ENCODE assay signal across 17 cellular contexts in genomic region chrX:148424570-148424969, GRCh38.
DNase-seq lines count a peak whose midpoint lies in the region; ATAC-seq and TF ChIP-seq lines count a peak whose summit lies in the region.
"Had no signal": no experiment of that assay in that cellular context is flagged by ENCODE, and none has a peak within 500 bp of the region (broad histone marks: within the 10 kb centered on the region; RNA-seq: fewer than 3 reads in every experiment).

No MANE protein-coding gene starts in this region.

- H3K4me3 ChIP-seq in heart left ventricle: no peak overlapping the region
- H3K4me3 ChIP-seq: GM23338 had no signal

- H3K9me3 Mint-ChIP-seq in activated T-cell treated with anti-CD3 and anti-CD28 coated beads, Interleukin-2, amount 50 U/mL, for 24 hours: peaks cover 2% of the 10 kb centered on the region
- H3K9me3 Mint-ChIP-seq in stimulated activated naive CD8-positive, alpha-beta T cell treated with anti-CD3 and anti-CD28 coated beads, Interleukin-15, Interleukin-2, amounts not matched to agents 100 ng/mL and 50 ng/mL, for 24 hours: peaks cover 11% of the 10 kb centered on the region
- peaks cover 0 to 4% of the 10 kb centered on the region in 2 donors for H3K9me3 Mint-ChIP-seq in stimulated activated naive CD8-positive, alpha-beta T cell treated with anti-CD3 and anti-CD28 coated beads, Interleukin-15, amount 100 ng/mL, for 72 hours
- H3K9me3 Mint-ChIP-seq in activated naive CD8-positive, alpha-beta T cell treated with anti-CD3 and anti-CD28 coated beads for 36 hours: peaks cover 1% of the 10 kb centered on the region
- H3K9me3 Mint-ChIP-seq: CD4-positive, alpha-beta memory T cell; GM23338 had no signal

- H3K27ac ChIP-seq in heart left ventricle: no peak overlapping the region

- WGBS in heart left ventricle, 4 donors: 78 to 86% (median 81%) methylated on average over 2 of the region's 2 CpGs

- no peak for TF ChIP-seq CTCF in heart left ventricle (IDR thresholded peaks at IDR 0.05)

- H3K9me3 ChIP-seq in heart left ventricle: no peaks in the 10 kb centered on the region

- intact Hi-C loops in heart left ventricle (cut with DNase I): no loop called here

- no peaks in the 10 kb centered on the region for H3K27me3 ChIP-seq in heart left ventricle

- H3K4me3 Mint-ChIP-seq in activated T-cell treated with anti-CD3 and anti-CD28 coated beads, Interleukin-2, amount 50 U/mL, for 24 hours: no peak overlapping the region
- H3K4me3 Mint-ChIP-seq in stimulated activated naive CD8-positive, alpha-beta T cell treated with anti-CD3 and anti-CD28 coated beads, Interleukin-15, Interleukin-2, amounts not matched to agents 100 ng/mL and 50 ng/mL, for 24 hours: no peak overlapping the region
- no peak overlapping the region for H3K4me3 Mint-ChIP-seq in stimulated activated naive CD8-positive, alpha-beta T cell treated with anti-CD3 and anti-CD28 coated beads, Interleukin-15, amount 100 ng/mL, for 72 hours
- H3K4me3 Mint-ChIP-seq in activated naive CD8-positive, alpha-beta T cell treated with anti-CD3 and anti-CD28 coated beads for 36 hours: no peak overlapping the region
- H3K4me3 Mint-ChIP-seq: CD4-positive, alpha-beta memory T cell; GM23338; H9 had no signal

- H3K36me3 ChIP-seq in heart left ventricle: no peaks in the 10 kb centered on the region

- peaks cover 15% of the 10 kb centered on the region for H3K27me3 Mint-ChIP-seq in activated T-cell treated with anti-CD3 and anti-CD28 coated beads, Interleukin-2, amount 50 U/mL, for 24 hours
- no peaks in the 10 kb centered on the region for H3K27me3 Mint-ChIP-seq in stimulated activated naive CD8-positive, alpha-beta T cell treated with anti-CD3 and anti-CD28 coated beads, Interleukin-15, Interleukin-2, amounts not matched to agents 100 ng/mL and 50 ng/mL, for 24 hours
- H3K27me3 Mint-ChIP-seq in stimulated activated naive CD8-positive, alpha-beta T cell treated with anti-CD3 and anti-CD28 coated beads, Interleukin-15, amount 100 ng/mL, for 72 hours: no peaks in the 10 kb centered on the region
- no peaks in the 10 kb centered on the region for H3K27me3 Mint-ChIP-seq in activated naive CD8-positive, alpha-beta T cell treated with anti-CD3 and anti-CD28 coated beads for 36 hours
- H3K27me3 Mint-ChIP-seq: CD4-positive, alpha-beta memory T cell had no signal

- H3K27ac Mint-ChIP-seq in activated T-cell treated with anti-CD3 and anti-CD28 coated beads, Interleukin-2, amount 50 U/mL, for 24 hours: peak overlapping the region; percentile 75
- peak overlapping the region; percentile 83 for H3K27ac Mint-ChIP-seq in stimulated activated naive CD8-positive, alpha-beta T cell treated with anti-CD3 and anti-CD28 coated beads, Interleukin-15, Interleukin-2, amounts not matched to agents 100 ng/mL and 50 ng/mL, for 24 hours
- H3K27ac Mint-ChIP-seq in stimulated activated naive CD8-positive, alpha-beta T cell treated with anti-CD3 and anti-CD28 coated beads, Interleukin-15, amount 100 ng/mL, for 72 hours: no peak overlapping the region
- H3K27ac Mint-ChIP-seq in activated naive CD8-positive, alpha-beta T cell treated with anti-CD3 and anti-CD28 coated beads for 36 hours: peak overlapping the region; percentile 76
- H3K27ac Mint-ChIP-seq: CD4-positive, alpha-beta memory T cell; GM23338; H9 had no signal

- H3K36me3 Mint-ChIP-seq in activated T-cell treated with anti-CD3 and anti-CD28 coated beads, Interleukin-2, amount 50 U/mL, for 24 hours (ENCODE audit: low read depth): no peaks in the 10 kb centered on the region
- no peaks in the 10 kb centered on the region for H3K36me3 Mint-ChIP-seq in stimulated activated naive CD8-positive, alpha-beta T cell treated with anti-CD3 and anti-CD28 coated beads, Interleukin-15, Interleukin-2, amounts not matched to agents 100 ng/mL and 50 ng/mL, for 24 hours (ENCODE audit: low read depth)
- H3K36me3 Mint-ChIP-seq in activated naive CD8-positive, alpha-beta T cell treated with anti-CD3 and anti-CD28 coated beads for 36 hours: no peaks in the 10 kb centered on the region
- H3K36me3 Mint-ChIP-seq: CD4-positive, alpha-beta memory T cell had no signal

- peaks cover 24% of the 10 kb centered on the region for H3K4me1 Mint-ChIP-seq in activated T-cell treated with anti-CD3 and anti-CD28 coated beads, Interleukin-2, amount 50 U/mL, for 24 hours (ENCODE audit: low read depth)
- H3K4me1 Mint-ChIP-seq in stimulated activated naive CD8-positive, alpha-beta T cell treated with anti-CD3 and anti-CD28 coated beads, Interleukin-15, Interleukin-2, amounts not matched to agents 100 ng/mL and 50 ng/mL, for 24 hours (ENCODE audit: low read depth): peaks cover 30% of the 10 kb centered on the region
- peaks cover 8% of the 10 kb centered on the region for H3K4me1 Mint-ChIP-seq in stimulated activated naive CD8-positive, alpha-beta T cell treated with anti-CD3 and anti-CD28 coated beads, Interleukin-15, amount 100 ng/mL, for 72 hours
- H3K4me1 Mint-ChIP-seq in activated naive CD8-positive, alpha-beta T cell treated with anti-CD3 and anti-CD28 coated beads for 36 hours: peaks cover 10% of the 10 kb centered on the region
- H3K4me1 Mint-ChIP-seq: CD4-positive, alpha-beta memory T cell had no signal

- DNase-seq in activated T-cell treated with anti-CD3 and anti-CD28 coated beads, Interleukin-2, amount 50 U/mL, for 24 hours: no peak
- DNase-seq in activated T-cell treated with anti-CD3 and anti-CD28 coated beads, Interleukin-2, amount 50 U/mL, for 1 hour: no peak
- DNase-seq in stimulated activated naive CD8-positive, alpha-beta T cell treated with anti-CD3 and anti-CD28 coated beads, Interleukin-15, amount 100 ng/mL, for 72 hours: no peak
- DNase-seq in activated naive CD8-positive, alpha-beta T cell treated with anti-CD3 and anti-CD28 coated beads for 36 hours: no peak
- no peak for DNase-seq in heart left ventricle
- no peak for DNase-seq in stimulated activated CD4-positive, alpha-beta T cell treated with anti-CD3 and anti-CD28 coated beads, Interleukin-1b, Interleukin-23, amount 100 ng/mL, for 48 hours
- DNase-seq: C1 segment of cervical spinal cord; Calu3; CD4-positive, alpha-beta memory T cell; COR-L47; DMS53; DMS79 treated with DMSO at 0.1 percent for 48 hours; GF-D8; H9 had no signal

- no peak for ATAC-seq in stimulated activated naive CD8-positive, alpha-beta T cell treated with anti-CD3 and anti-CD28 coated beads, Interleukin-15, amount 100 ng/mL, for 72 hours
- ATAC-seq in heart left ventricle: no peak
- ATAC-seq: GM23338, HCT116 had no signal

- H3K4me1 ChIP-seq in heart left ventricle: no peaks in the 10 kb centered on the region

- TF ChIP-seq POLR2A in heart left ventricle (IDR thresholded peaks at IDR 0.05): no peak

Comparison
In these comparisons a context has a peak if more than half of its experiments do, and no peak if none do; other contexts are left out.
1. H3K27ac Mint-ChIP-seq: peak in activated T-cell treated with anti-CD3 and anti-CD28 coated beads, Interleukin-2, amount 50 U/mL, for 24 hours (single experiment), stimulated activated naive CD8-positive, alpha-beta T cell treated with anti-CD3 and anti-CD28 coated beads, Interleukin-15, Interleukin-2, amounts not matched to agents 100 ng/mL and 50 ng/mL, for 24 hours (single experiment) and activated naive CD8-positive, alpha-beta T cell treated with anti-CD3 and anti-CD28 coated beads for 36 hours (single experiment); none in stimulated activated naive CD8-positive, alpha-beta T cell treated with anti-CD3 and anti-CD28 coated beads, Interleukin-15, amount 100 ng/mL, for 72 hours (0 of 2).